ENCODE assay signal across 11 cellular contexts in the genomic region with DNA sequence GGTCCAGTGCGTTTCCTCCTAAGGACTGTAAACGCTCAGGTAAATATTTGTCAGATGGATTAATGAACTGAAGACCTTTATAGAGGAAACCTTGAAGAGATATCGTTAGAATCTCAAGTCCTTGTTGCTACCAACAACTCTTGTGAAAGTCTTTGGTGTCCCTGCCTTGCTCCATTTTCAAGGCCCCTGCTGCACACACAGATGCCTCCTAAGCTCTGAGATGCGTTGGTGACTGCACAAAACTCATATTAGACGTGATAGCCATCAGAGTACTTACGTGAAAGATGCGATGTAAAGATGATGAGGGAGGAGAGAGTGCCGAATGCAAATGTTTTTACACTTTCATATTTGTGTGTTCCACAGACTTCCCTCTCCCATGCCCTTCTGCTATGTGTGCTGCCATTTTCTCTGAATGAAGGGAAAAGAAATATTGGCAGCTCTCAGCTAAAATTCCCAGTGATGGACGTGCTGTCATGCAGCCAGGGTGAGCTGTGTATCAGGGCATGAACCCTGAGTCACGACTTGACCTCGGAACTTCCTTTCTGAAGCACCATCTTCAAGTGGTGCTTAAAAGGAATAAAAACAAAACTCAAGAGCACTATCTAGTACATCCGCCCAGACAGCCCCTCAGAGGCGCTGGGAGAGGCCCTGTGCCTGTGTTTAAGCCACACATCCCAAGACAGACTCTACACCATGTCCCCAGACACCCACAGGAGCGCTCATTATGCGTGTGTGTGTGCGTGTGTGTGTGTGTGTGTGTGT.
DNase-seq lines count a peak whose midpoint lies in the region; TF ChIP-seq lines count a peak whose summit lies in the region.
"Had no signal": no experiment of that assay in that cellular context is flagged by ENCODE, and none has a peak within 500 bp of the region (broad histone marks: within the 10 kb centered on the region; RNA-seq: fewer than 3 reads in every experiment).

No MANE protein-coding gene starts in this region.

- H3K27ac ChIP-seq in ovary, result no peak overlapping the region
- no peak overlapping the region for H3K27ac ChIP-seq in A673 (ENCODE audit: low read depth, low read length, poor library complexity, severe bottlenecking)
- H3K27ac ChIP-seq: sigmoid colon had no signal

- intact Hi-C loops in ovary (cut with DNase I), result no loop called here
- intact Hi-C loops in A673 (cut with micrococcal nuclease; ENCODE audit: unreplicated experiment), result no loop called here

- H3K4me1 Mint-ChIP-seq in T-helper 2 cell treated with Interferon-gamma antibody and Interleukin-4, amounts not matched to agents 5 μg/mL and 100 μg/mL, for 36 hours (ENCODE audit: low read depth), result peaks cover 60% of the 10 kb centered on the region

- TF ChIP-seq POLR2A in ovary (IDR thresholded peaks at IDR 0.05), result no peak

- peaks cover 13% of the 10 kb centered on the region for H3K36me3 Mint-ChIP-seq in T-helper 2 cell treated with Interferon-gamma antibody and Interleukin-4, amounts not matched to agents 5 μg/mL and 100 μg/mL, for 36 hours (ENCODE audit: low read depth)

- TF ChIP-seq EP300 in ovary (IDR thresholded peaks at IDR 0.05), result no peak

- H3K9me3 ChIP-seq in ovary (no peaks in the 10 kb centered on the region), A673 (ENCODE audit: low read depth, low read length, poor library complexity, severe bottlenecking) (no peaks in the 10 kb centered on the region)
- H3K9me3 ChIP-seq: BE2C, sigmoid colon had no signal

- peak overlapping the region; percentile 68 for H3K4me3 Mint-ChIP-seq in T-helper 2 cell treated with Interferon-gamma antibody and Interleukin-4, amounts not matched to agents 5 μg/mL and 100 μg/mL, for 36 hours

- H3K4me3 ChIP-seq in ovary (no peak overlapping the region), A673 (ENCODE audit: low read depth, low read length, poor library complexity, severe bottlenecking) (no peak overlapping the region)
- H3K4me3 ChIP-seq: sigmoid colon had no signal

- peak overlapping the region; percentile 66 for H3K27ac Mint-ChIP-seq in T-helper 2 cell treated with Interferon-gamma antibody and Interleukin-4, amounts not matched to agents 5 μg/mL and 100 μg/mL, for 36 hours

- BruUV-seq in A673 (replicated peaks; lab: Mats Ljungman, UMichigan), result no TSS peak

- H3K36me3 ChIP-seq in ovary (no peaks in the 10 kb centered on the region), A673 (ENCODE audit: insufficient read depth, low read length, poor library complexity, severe bottlenecking) (no peaks in the 10 kb centered on the region)
- H3K36me3 ChIP-seq: BE2C, sigmoid colon had no signal

- H3K27me3 ChIP-seq in ovary, result no peaks in the 10 kb centered on the region
- peaks cover 24% of the 10 kb centered on the region for H3K27me3 ChIP-seq in A673 (replicated peaks; ENCODE audit: insufficient read depth, low read depth, low read length, poor library complexity)
- H3K27me3 ChIP-seq: BE2C, sigmoid colon had no signal

- DNase-seq in stimulated activated CD4-positive, alpha-beta T cell treated with anti-CD3 and anti-CD28 coated beads, Interleukin-15, amount 100 ng/mL, for 24 hours, result peak; percentile 52
- DNase-seq in stimulated activated CD4-positive, alpha-beta T cell treated with anti-CD3 and anti-CD28 coated beads, Interleukin-4, amount 100 ng/mL, for 1 hour, result no peak
- peak; percentile 52 for DNase-seq in T-helper 2 cell treated with Interferon-gamma antibody and Interleukin-4, amounts not matched to agents 5 μg/mL and 100 μg/mL, for 36 hours (ENCODE audit: low spot score)
- DNase-seq in central memory CD4-positive, alpha-beta T cell, result peak; percentile 36
- DNase-seq in ureter (ENCODE audit: low spot score) (peak; percentile 31), ovary (no peak), A673 (ENCODE audit: low spot score) (no peak), activated gamma-delta T cell (lab: John Stamatoyannopoulos, UW) (no peak)
- DNase-seq: activated gamma-delta T cell treated with Interleukin-2 at 50 U/mL for 16 hours, BE2C, sigmoid colon had no signal

- H3K9me3 Mint-ChIP-seq in T-helper 2 cell treated with Interferon-gamma antibody and Interleukin-4, amounts not matched to agents 5 μg/mL and 100 μg/mL, for 36 hours, result peaks cover 5% of the 10 kb centered on the region

- POLR2A ChIA-PET in A673 (lab: Charles Lee; ENCODE audit: low non-redundant PET), result no interaction called here

- TF ChIP-seq CTCF in ovary (IDR thresholded peaks at IDR 0.05) (no peak), A673 (conservative IDR thresholded peaks at IDR 0.05; ENCODE audit: low read depth, low read length) (no peak)

- WGBS in ovary, 3 donors, result 87 to 90% (median 89%) methylated on average over 16 of the region's 16 CpGs

- CTCF ChIA-PET in A673 (lab: Charles Lee), result no interaction called here

- no peaks in the 10 kb centered on the region for H3K27me3 Mint-ChIP-seq in T-helper 2 cell treated with Interferon-gamma antibody and Interleukin-4, amounts not matched to agents 5 μg/mL and 100 μg/mL, for 36 hours (ENCODE audit: low read depth)

- H3K4me1 ChIP-seq in ovary (ENCODE audit: insufficient read depth), result peaks cover 3% of the 10 kb centered on the region
- H3K4me1 ChIP-seq in A673 (ENCODE audit: insufficient read depth, low read length, poor library complexity, severe bottlenecking), result peaks cover 18% of the 10 kb centered on the region
- H3K4me1 ChIP-seq: BE2C had no signal

Comparison
In these comparisons a context has a peak if more than half of its experiments do, and no peak if none do; other contexts are left out.
1. DNase-seq: peak in stimulated activated CD4-positive, alpha-beta T cell treated with anti-CD3 and anti-CD28 coated beads, Interleukin-15, amount 100 ng/mL, for 24 hours (single experiment), T-helper 2 cell treated with Interferon-gamma antibody and Interleukin-4, amounts not matched to agents 5 μg/mL and 100 μg/mL, for 36 hours (single experiment), central memory CD4-positive, alpha-beta T cell (single experiment) and ureter (single experiment); none in stimulated activated CD4-positive, alpha-beta T cell treated with anti-CD3 and anti-CD28 coated beads, Interleukin-4, amount 100 ng/mL, for 1 hour (single experiment), ovary (0 of 5), A673 (single experiment) and activated gamma-delta T cell (single experiment).